ENCODE assay signal across 21 cellular contexts in genomic region chr1:112196008-112196588, GRCh38.
"Had no signal": no experiment of that assay in that cellular context is flagged by ENCODE, and none has a peak within 500 bp of the region (broad histone marks: within the 10 kb centered on the region; RNA-seq: fewer than 3 reads in every experiment).

No MANE protein-coding gene starts in this region.

- H3K9ac ChIP-seq: parathyroid adenoma had no signal

- H3K27me3 ChIP-seq: dorsolateral prefrontal cortex, heart right ventricle, sigmoid colon had no signal

- H3K27ac Mint-ChIP-seq: memory B cell, mesothelial cell of epicardium, nephron had no signal

- DNase-seq: cortex of kidney; dorsolateral prefrontal cortex; effector CD8-positive, alpha-beta T cell; heart right ventricle; hypothalamus; kidney glomerular epithelial cell; lower lobe of right lung; occipital lobe; sigmoid colon; stimulated activated CD4-positive, alpha-beta T cell treated with anti-CD3 and anti-CD28 coated beads, Interleukin-2, amount 100 ng/mL, for 24 hours; stimulated activated CD4-positive, alpha-beta T cell treated with anti-CD3 and anti-CD28 coated beads, Interleukin-4, amount 100 ng/mL, for 4 hours; stimulated activated naive CD4-positive, alpha-beta T cell treated with Interleukin-2 at 50 U/mL for 16 hours had no signal

- H3K4me1 Mint-ChIP-seq: memory B cell, mesothelial cell of epicardium, nephron had no signal

- FAIRE-seq: frontal cortex, islet of Langerhans had no signal

- ATAC-seq: left lobe of liver, lower lobe of right lung had no signal

- H3K4me3 ChIP-seq: dorsolateral prefrontal cortex, heart right ventricle, lower lobe of right lung, prostate gland, sigmoid colon, skin epidermis had no signal

- H3K4me1 ChIP-seq: heart right ventricle, lower lobe of right lung, parathyroid adenoma, prostate gland, sigmoid colon had no signal

- H3K9me3 Mint-ChIP-seq: mesothelial cell of epicardium, nephron had no signal

- H3K36me3 ChIP-seq: heart right ventricle, lower lobe of right lung, prostate gland, sigmoid colon had no signal

- H2AFZ ChIP-seq: parathyroid adenoma had no signal

- H3K9me3 ChIP-seq: lower lobe of right lung, prostate gland had no signal

- H3K36me3 Mint-ChIP-seq: mesothelial cell of epicardium had no signal

- H3K27ac ChIP-seq: heart right ventricle, lower lobe of right lung, parathyroid adenoma, prostate gland, sigmoid colon, skin epidermis had no signal

- H3K79me2 ChIP-seq: parathyroid adenoma had no signal

- H3K4me3 Mint-ChIP-seq: memory B cell, mesothelial cell of epicardium, nephron had no signal
